Comparison of ENCODE assay signal across 1 cellular context in genomic region chr19:13027031-13027430, GRCh38.
TF ChIP-seq lines count a peak whose summit lies in the region.

No MANE protein-coding gene starts in this region.

TF ChIP-seq in SK-N-SH, 30 proteins besides CTCF, POLR2A, EP300 and RAD21 (continued from another document):
- TF ChIP-seq IRF3 (IDR thresholded peaks at IDR 0.05; ENCODE audit: low read depth, low read length) (no peak), ELF1 (IDR thresholded peaks at IDR 0.05) (no peak)
